7 cellular contexts compared by ENCODE assay signal in genomic region chr3:4351164-4351855, GRCh38. TPM values are rescaled to one million over a fixed set of nuclear protein-coding genes. Genes with fewer than 3 reads are reported as not detected.
DNase-seq lines count a peak whose midpoint lies in the region; ATAC-seq, FAIRE-seq and TF ChIP-seq lines count a peak whose summit lies in the region.

No MANE protein-coding gene starts in this region.

- H3K9ac ChIP-seq in kidney (ENCODE audit: low read length in 2 of 2), result no peak overlapping the region

- no peaks in the 10 kb centered on the region for H3K9me3 Mint-ChIP-seq in activated T-helper 1 cell treated with anti-CD3 and anti-CD28 coated beads, Interleukin-12 subunit alpha, Interleukin-12 subunit beta, Interleukin-2, Interleukin-4 antibody, amounts not matched to agents 30 ng/mL and 10 ng/mL and 1 ng/mL, durations not matched to agents 14 hours and 24 hours and 36 hours

- H3K4me1 ChIP-seq in lung (ENCODE audit: control insufficient read depth in 2 of 2, insufficient read depth in 2 of 2, low read length in 2 of 2), result peaks cover 2 to 9% of the 10 kb centered on the region in 2 donors
- H3K4me1 ChIP-seq in suprapubic skin, result peaks cover 7% of the 10 kb centered on the region
- peaks cover 7 to 10% of the 10 kb centered on the region in 2 donors for H3K4me1 ChIP-seq in kidney (ENCODE audit: control insufficient read depth in 1 of 2, insufficient read depth in 1 of 2, low read depth in 1 of 2, low read length in 2 of 2)

- H3K27me3 Mint-ChIP-seq in activated T-helper 1 cell treated with anti-CD3 and anti-CD28 coated beads, Interleukin-12 subunit alpha, Interleukin-12 subunit beta, Interleukin-2, Interleukin-4 antibody, amounts not matched to agents 30 ng/mL and 10 ng/mL and 1 ng/mL, durations not matched to agents 14 hours and 24 hours and 36 hours (ENCODE audit: insufficient read depth), result peaks cover 4% of the 10 kb centered on the region

- WGBS in lung, 2 donors, result 16 to 30% methylated on average over 11 of the region's 11 CpGs
- WGBS in suprapubic skin, result 53% methylated on average over 11 of the region's 11 CpGs

- FAIRE-seq in kidney (lab: Jason Lieb, UNC), result no peak

- peaks cover 20% of the 10 kb centered on the region for H3K4me1 Mint-ChIP-seq in activated T-helper 1 cell treated with anti-CD3 and anti-CD28 coated beads, Interleukin-12 subunit alpha, Interleukin-12 subunit beta, Interleukin-2, Interleukin-4 antibody, amounts not matched to agents 30 ng/mL and 10 ng/mL and 1 ng/mL, durations not matched to agents 14 hours and 24 hours and 36 hours (ENCODE audit: low read depth)

- no peak for TF ChIP-seq POLR2A in suprapubic skin (IDR thresholded peaks at IDR 0.05)

- TF ChIP-seq CTCF in lung (IDR thresholded peaks at IDR 0.05; ENCODE audit: control extremely low read depth, extremely low read depth) (no peak), suprapubic skin (IDR thresholded peaks at IDR 0.05) (no peak), kidney (IDR thresholded peaks at IDR 0.05; ENCODE audit: borderline replicate concordance, extremely low read depth, insufficient read depth) (no peak)

- peak overlapping the region; percentile 64 for H3K4me3 Mint-ChIP-seq in activated T-helper 1 cell treated with anti-CD3 and anti-CD28 coated beads, Interleukin-12 subunit alpha, Interleukin-12 subunit beta, Interleukin-2, Interleukin-4 antibody, amounts not matched to agents 30 ng/mL and 10 ng/mL and 1 ng/mL, durations not matched to agents 14 hours and 24 hours and 36 hours

- no peaks in the 10 kb centered on the region for H3K36me3 ChIP-seq in lung (ENCODE audit: control insufficient read depth in 2 of 2, insufficient read depth in 2 of 2, low read length in 2 of 2)
- H3K36me3 ChIP-seq in suprapubic skin, result no peaks in the 10 kb centered on the region
- no peaks in the 10 kb centered on the region for H3K36me3 ChIP-seq in kidney (ENCODE audit: control insufficient read depth in 1 of 2, insufficient read depth in 2 of 2, low read length in 2 of 2)

- peak; percentile 47 for ATAC-seq in GM19438 (IDR thresholded peaks at IDR 0.05; ENCODE audit: low read depth, unreplicated experiment)
- ATAC-seq in HG03432 (IDR thresholded peaks at IDR 0.05; ENCODE audit: unreplicated experiment), result peak; percentile 42
- peak; percentile 65 for ATAC-seq in lung (ENCODE audit: insufficient read depth, low FRiP score)

- no peaks in the 10 kb centered on the region for H3K27me3 ChIP-seq in lung (ENCODE audit: control insufficient read depth, insufficient read depth)
- no peaks in the 10 kb centered on the region for H3K27me3 ChIP-seq in suprapubic skin

- H3K27ac Mint-ChIP-seq in activated T-helper 1 cell treated with anti-CD3 and anti-CD28 coated beads, Interleukin-12 subunit alpha, Interleukin-12 subunit beta, Interleukin-2, Interleukin-4 antibody, amounts not matched to agents 30 ng/mL and 10 ng/mL and 1 ng/mL, durations not matched to agents 14 hours and 24 hours and 36 hours, result peak overlapping the region; percentile 85

- H3K4me3 ChIP-seq in lung, result no peak overlapping the region
- H3K4me3 ChIP-seq in suprapubic skin, result peak overlapping the region; percentile 30
- no peak overlapping the region for H3K4me3 ChIP-seq in kidney (ENCODE audit: low read length in 2 of 2)

- no peak for TF ChIP-seq EP300 in suprapubic skin (IDR thresholded peaks at IDR 0.05)

- intact Hi-C loops in activated T-helper 1 cell treated with anti-CD3 and anti-CD28 coated beads, Interleukin-12 subunit alpha, Interleukin-12 subunit beta, Interleukin-2, Interleukin-4 antibody, amounts not matched to agents 30 ng/mL and 10 ng/mL and 1 ng/mL, durations not matched to agents 14 hours and 24 hours and 36 hours (cut with micrococcal nuclease), result loop anchor here (1.0 to 5.0 kb wide), 11 partner anchors 36 to 706 kb away; partner anchors contain the start of genes ITPR1, SETMAR and SUMF1
- intact Hi-C loops in kidney (cut with DNase I), result loop anchor here (10.0 kb wide), 1 partner anchor 283 kb away; no protein-coding TSS in a partner anchor

- H3K36me3 Mint-ChIP-seq in activated T-helper 1 cell treated with anti-CD3 and anti-CD28 coated beads, Interleukin-12 subunit alpha, Interleukin-12 subunit beta, Interleukin-2, Interleukin-4 antibody, amounts not matched to agents 30 ng/mL and 10 ng/mL and 1 ng/mL, durations not matched to agents 14 hours and 24 hours and 36 hours (ENCODE audit: low read depth), result no peaks in the 10 kb centered on the region

- H3K9me3 ChIP-seq in lung (ENCODE audit: control insufficient read depth in 2 of 2, insufficient read depth in 1 of 2, low read length in 1 of 2), result no peaks in the 10 kb centered on the region
- H3K9me3 ChIP-seq in suprapubic skin, result no peaks in the 10 kb centered on the region
- H3K9me3 ChIP-seq in kidney (ENCODE audit: control insufficient read depth in 1 of 2, low read length in 2 of 2), result no peaks in the 10 kb centered on the region

- H3K27ac ChIP-seq in lung (ENCODE audit: low read depth in 1 of 2, low read length in 1 of 2) (peak overlapping the region; percentile 30 to 50), suprapubic skin (peak overlapping the region; percentile 71), kidney (ENCODE audit: low read depth in 2 of 2, low read length in 2 of 2) (no peak overlapping the region)

- DNase-seq in activated T-helper 1 cell treated with anti-CD3 and anti-CD28 coated beads, Interleukin-12 subunit alpha, Interleukin-12 subunit beta, Interleukin-2, Interleukin-4 antibody, amounts not matched to agents 30 ng/mL and 10 ng/mL and 1 ng/mL, durations not matched to agents 14 hours and 24 hours and 36 hours (ENCODE audit: low spot score), result no peak
- DNase-seq in lung (ENCODE audit: low spot score) (no peak), suprapubic skin (ENCODE audit: low spot score in 2 of 2) (no peak), kidney (no peak)
- no peak for DNase-seq in effector CD4-positive, alpha-beta T cell

RNA-seq across cellular contexts. Expression of gene SETMAR, which starts 48.1 kb away (rescaled TPM):
- 17.8 and 18.7 TPM in 2 replicates for total RNA-seq in activated T-helper 1 cell treated with anti-CD3 and anti-CD28 coated beads, Interleukin-12 subunit alpha, Interleukin-12 subunit beta, Interleukin-2, Interleukin-4 antibody, amounts not matched to agents 30 ng/mL and 10 ng/mL and 1 ng/mL, durations not matched to agents 14 hours and 24 hours and 36 hours
- total RNA-seq in lung, result 10 to 100 TPM; 12.2 to 22.5 TPM
- 10 to 100 TPM in 1 of 2 donors, 1 to 10 TPM in 1; 8.1 to 12.1 TPM for polyA plus RNA-seq in lung
- 10 to 100 TPM; 13.4 to 27.4 (median 21.0) TPM for total RNA-seq in suprapubic skin
- 16.0 TPM for total RNA-seq in kidney
- polyA plus RNA-seq in kidney (ENCODE audit: insufficient read depth, low read depth, low replicate concordance), result 21.4 TPM

Comparison
In these comparisons a context has a peak if more than half of its experiments do, and no peak if none do; other contexts are left out.
1. H3K27ac ChIP-seq: peak in lung (2 of 2) and suprapubic skin (single experiment); none in kidney (0 of 2).
2. Peak in every context shown above with its lines, with median percentiles within 50 percentile points of each other: ATAC-seq.